In genomic region chr2:25664531-25665307, GRCh38 we compare ENCODE assay signal across 8 cellular contexts. TPM values are rescaled to one million over a fixed set of nuclear protein-coding genes. Genes with fewer than 3 reads are reported as not detected.
DNase-seq lines count a peak whose midpoint lies in the region; ATAC-seq and TF ChIP-seq lines count a peak whose summit lies in the region.

No MANE protein-coding gene starts in this region.

- H3K9me3 ChIP-seq in CD4-positive, alpha-beta memory T cell (ENCODE audit: control insufficient read depth in 1 of 2, low read length in 2 of 2), result no peaks in the 10 kb centered on the region

- no peaks in the 10 kb centered on the region for H3K9me3 Mint-ChIP-seq in HFFc6
- H3K9me3 Mint-ChIP-seq in CD4-positive, alpha-beta memory T cell, result no peaks in the 10 kb centered on the region

- no peaks in the 10 kb centered on the region for H3K4me1 ChIP-seq in CD4-positive, alpha-beta memory T cell (ENCODE audit: insufficient read depth, low read length)

- no peak overlapping the region for H3K27ac ChIP-seq in CD4-positive, alpha-beta memory T cell (ENCODE audit: low read depth, low read length)

- no peak overlapping the region for H3K27ac Mint-ChIP-seq in HFFc6
- H3K27ac Mint-ChIP-seq in CD4-positive, alpha-beta memory T cell, result peak overlapping the region in 2 of 7 donors; percentile 15 to 32

- CTCF ChIA-PET in CD4-positive, alpha-beta memory T cell (lab: Charles Lee; ENCODE audit: partially characterized antibody), result interaction anchor here (0.8 to 1.1 kb wide), 4 partner anchors 49 to 391 kb away, joined by 3 to 5 read pairs (median 3); no protein-coding TSS in a partner anchor

- intact Hi-C loops in CD4-positive, alpha-beta memory T cell (cut with micrococcal nuclease), result loop anchor here (2.0 kb wide), 1 partner anchor 58 kb away; no protein-coding TSS in a partner anchor

- H3K4me3 Mint-ChIP-seq in HFFc6, result no peak overlapping the region
- peak overlapping the region in 2 of 8 donors; percentile 50 to 66 for H3K4me3 Mint-ChIP-seq in CD4-positive, alpha-beta memory T cell

- peak; percentile 80 for TF ChIP-seq CTCF in HFFc6 (IDR thresholded peaks at IDR 0.05)

- no peaks in the 10 kb centered on the region for H3K27me3 ChIP-seq in CD4-positive, alpha-beta memory T cell (ENCODE audit: insufficient read depth, low read length)

- H3K4me3 ChIP-seq in CD4-positive, alpha-beta memory T cell (ENCODE audit: low read length in 2 of 2), result no peak overlapping the region

- H3K4me1 Mint-ChIP-seq in HFFc6 (ENCODE audit: low read depth), result no peaks in the 10 kb centered on the region
- H3K4me1 Mint-ChIP-seq in CD4-positive, alpha-beta memory T cell, result peaks cover 9 to 36% (median 19%) of the 10 kb centered on the region in 4 donors

- peaks cover 4% of the 10 kb centered on the region for H3K27me3 Mint-ChIP-seq in HFFc6 (ENCODE audit: insufficient read depth)
- no peaks in the 10 kb centered on the region for H3K27me3 Mint-ChIP-seq in CD4-positive, alpha-beta memory T cell

- no peaks in the 10 kb centered on the region for H3K36me3 ChIP-seq in CD4-positive, alpha-beta memory T cell (ENCODE audit: insufficient read depth, low read length)

- DNase-seq in DMS 273 treated with DMSO at 0.1 percent for 48 hours (lab: John Stamatoyannopoulos, UW), result peak; percentile 52
- peak; percentile 39 for DNase-seq in HFFc6
- DNase-seq in myocyte (ENCODE audit: low read depth), result peak; percentile 81
- no peak for DNase-seq in CD4-positive, alpha-beta memory T cell
- DNase-seq in effector CD4-positive, alpha-beta T cell, result no peak

- POLR2A ChIA-PET in CD4-positive, alpha-beta memory T cell (lab: Charles Lee; ENCODE audit: partially characterized antibody), result no interaction called here

- peak; percentile 98 for ATAC-seq in SK-N-SH treated with all-trans-retinoic acid at 6 μM for 48 hours
- ATAC-seq in esophagus mucosa, result peak; percentile 81
- ATAC-seq in GM21381 (IDR thresholded peaks at IDR 0.05; ENCODE audit: unreplicated experiment), result no peak

- no peaks in the 10 kb centered on the region for H3K36me3 Mint-ChIP-seq in HFFc6 (ENCODE audit: low read depth)
- H3K36me3 Mint-ChIP-seq in CD4-positive, alpha-beta memory T cell, result no peaks in the 10 kb centered on the region

TF ChIP-seq in SK-N-SH treated with all-trans-retinoic acid at 6 μM for 48 hours, 23 proteins besides CTCF, POLR2A, EP300 and RAD21:
- TF ChIP-seq ZFP30 (CRISPR knock-in tag; IDR thresholded peaks at IDR 0.05), result no peak
- TF ChIP-seq TOX (CRISPR knock-in tag; IDR thresholded peaks at IDR 0.05; ENCODE audit: borderline replicate concordance), result no peak
- TF ChIP-seq CSRNP3 (CRISPR knock-in tag; IDR thresholded peaks at IDR 0.05), result no peak
- TF ChIP-seq ZNF70 (CRISPR knock-in tag; IDR thresholded peaks at IDR 0.05), result no peak
- no peak for TF ChIP-seq TSHZ2 (CRISPR knock-in tag; IDR thresholded peaks at IDR 0.05)
- no peak for TF ChIP-seq ZNF8 (CRISPR knock-in tag; IDR thresholded peaks at IDR 0.05)
- TF ChIP-seq CSDC2 (CRISPR knock-in tag; IDR thresholded peaks at IDR 0.05), result no peak
- no peak for TF ChIP-seq SNAI2 (CRISPR knock-in tag; IDR thresholded peaks at IDR 0.05)
- TF ChIP-seq POU6F1 (CRISPR knock-in tag; IDR thresholded peaks at IDR 0.05; ENCODE audit: borderline replicate concordance, low read depth), result no peak
- TF ChIP-seq BACH2 (CRISPR knock-in tag; IDR thresholded peaks at IDR 0.05; ENCODE audit: borderline replicate concordance), result no peak
- TF ChIP-seq CREB5 (CRISPR knock-in tag; IDR thresholded peaks at IDR 0.05; ENCODE audit: low read depth), result no peak
- no peak for TF ChIP-seq TCF4 (CRISPR knock-in tag; IDR thresholded peaks at IDR 0.05; ENCODE audit: borderline replicate concordance)
- no peak for TF ChIP-seq OSR1 (CRISPR knock-in tag; IDR thresholded peaks at IDR 0.05)
- no peak for TF ChIP-seq ZNF565 (CRISPR knock-in tag; conservative IDR thresholded peaks at IDR 0.05; ENCODE audit: low read depth)
- TF ChIP-seq ZC3H10 (CRISPR knock-in tag; IDR thresholded peaks at IDR 0.05), result no peak
- TF ChIP-seq ARNTL (CRISPR knock-in tag; IDR thresholded peaks at IDR 0.05; ENCODE audit: borderline replicate concordance, low read depth), result no peak
- no peak for TF ChIP-seq GLIS3 (CRISPR knock-in tag; IDR thresholded peaks at IDR 0.05)
- TF ChIP-seq ESRRG (CRISPR knock-in tag; IDR thresholded peaks at IDR 0.05), result no peak

RNA-seq across cellular contexts. Expression of gene DTNB, which starts 8.7 kb away (rescaled TPM):
- total RNA-seq in HFFc6 (2021; fragmentation: NEBNext Ultra II Directional; extraction: Animal tissue kit (Norgen Biotek cat#: 25700)), result 1 to 10 TPM; 4.2 to 6.2 (median 4.7) TPM
- total RNA-seq in esophagus mucosa, result 14.6 TPM
- 1.7 and 2.9 TPM in 2 replicates for total RNA-seq in myocyte
- 4.2 TPM for polyA plus RNA-seq in myocyte (2012)
- total RNA-seq in CD4-positive, alpha-beta memory T cell, result 10 to 100 TPM; 42.1 to 45.3 TPM
- polyA plus RNA-seq in CD4-positive, alpha-beta memory T cell, result 10 to 100 TPM; 18.0 to 24.3 TPM

Comparison
In these comparisons a context has a peak if more than half of its experiments do, and no peak if none do; other contexts are left out.
1. DNase-seq: peak in DMS 273 treated with DMSO at 0.1 percent for 48 hours (single experiment), HFFc6 (single experiment) and myocyte (single experiment); none in CD4-positive, alpha-beta memory T cell (0 of 5) and effector CD4-positive, alpha-beta T cell (single experiment).